ENCODE assay signal across 14 cellular contexts in the genomic region with DNA sequence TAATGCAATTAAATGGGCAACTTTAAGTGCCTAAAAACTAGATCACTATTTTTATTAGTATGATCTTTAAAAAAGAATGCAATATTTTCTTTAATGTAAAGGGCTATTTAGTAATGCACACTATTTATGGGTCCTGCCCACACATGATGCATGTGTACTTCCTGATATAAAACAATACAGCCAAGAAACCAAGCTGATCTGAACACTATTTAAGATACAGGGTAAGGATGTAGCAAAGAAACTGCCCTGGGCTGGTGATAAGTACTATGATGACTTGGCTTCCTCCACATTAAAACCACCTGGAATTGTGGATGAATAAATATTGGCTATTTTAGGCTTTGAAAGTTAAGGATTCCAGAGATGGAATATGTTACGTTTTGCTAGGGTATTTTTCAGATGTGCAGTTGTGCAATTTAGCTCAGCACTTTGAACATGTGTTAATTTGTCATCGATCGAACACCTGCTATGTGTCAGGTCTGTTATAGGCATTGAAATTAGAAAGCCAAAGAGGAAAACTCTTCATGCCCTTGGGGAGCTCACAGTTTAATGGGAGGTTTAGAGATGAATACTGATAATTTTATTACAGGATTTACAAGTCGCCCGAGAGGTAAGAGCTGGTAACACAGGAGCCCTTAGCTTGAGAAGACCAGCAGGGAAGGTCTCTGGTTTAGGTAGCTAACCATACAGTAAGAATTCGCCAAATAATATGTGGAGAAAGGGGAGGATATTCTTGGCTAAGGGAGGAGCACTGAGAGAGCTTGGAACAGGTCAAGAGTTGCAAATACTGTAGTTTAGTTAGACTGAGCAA.
"Had no signal": no experiment of that assay in that cellular context is flagged by ENCODE, and none has a peak within 500 bp of the region (broad histone marks: within the 10 kb centered on the region; RNA-seq: fewer than 3 reads in every experiment).

No MANE protein-coding gene starts in this region.

- H3K27me3 ChIP-seq: suprapubic skin, upper lobe of left lung had no signal

- H3K4me3 Mint-ChIP-seq: activated naive CD8-positive, alpha-beta T cell treated with anti-CD3 and anti-CD28 coated beads for 36 hours; natural killer cell had no signal

- H3K27ac ChIP-seq: suprapubic skin, upper lobe of left lung had no signal

- DNase-seq: activated CD4-positive, alpha-beta T cell treated with anti-CD3 and anti-CD28 coated beads, Interleukin-2, amount 50 U/mL, for 48 hours; activated CD4-positive, CD25-positive, alpha-beta regulatory T cell treated with anti-CD3 and anti-CD28 coated beads, Interleukin-2, amount 50 U/mL, for 72 hours; activated gamma-delta T cell treated with Interleukin-2 at 50 U/mL for 16 hours; activated naive CD8-positive, alpha-beta T cell treated with anti-CD3 and anti-CD28 coated beads for 36 hours; activated T-cell treated with anti-CD3 and anti-CD28 coated beads, Interleukin-2, amount 50 U/mL, for 48 hours; aorta; mucosa of descending colon; natural killer cell; stimulated activated CD4-positive, alpha-beta T cell treated with anti-CD3 and anti-CD28 coated beads, Interleukin-4, amount 100 ng/mL, for 1 hour; stimulated activated CD8-positive, alpha-beta memory T cell treated with anti-CD3 and anti-CD28 coated beads, Interleukin-4, amount 100 ng/mL, for 48 hours; stimulated activated naive CD8-positive, alpha-beta T cell treated with anti-CD3 and anti-CD28 coated beads, Interleukin-15, Interleukin-2, amounts not matched to agents 100 U/mL and 50 U/mL, for 24 hours; SW 1271; upper lobe of left lung had no signal

- H3K36me3 Mint-ChIP-seq: activated naive CD8-positive, alpha-beta T cell treated with anti-CD3 and anti-CD28 coated beads for 36 hours; natural killer cell had no signal

- H3K27me3 Mint-ChIP-seq: activated naive CD8-positive, alpha-beta T cell treated with anti-CD3 and anti-CD28 coated beads for 36 hours had no signal

- H3K9me3 ChIP-seq: mucosa of descending colon, suprapubic skin, upper lobe of left lung had no signal

- ATAC-seq: mucosa of descending colon; natural killer cell; stimulated activated naive CD8-positive, alpha-beta T cell treated with anti-CD3 and anti-CD28 coated beads, Interleukin-15, Interleukin-2, amounts not matched to agents 100 U/mL and 50 U/mL, for 24 hours had no signal

- H3K9me3 Mint-ChIP-seq: activated naive CD8-positive, alpha-beta T cell treated with anti-CD3 and anti-CD28 coated beads for 36 hours had no signal

- H3K27ac Mint-ChIP-seq: activated naive CD8-positive, alpha-beta T cell treated with anti-CD3 and anti-CD28 coated beads for 36 hours; natural killer cell had no signal

- H3K4me3 ChIP-seq: mucosa of descending colon, suprapubic skin, upper lobe of left lung had no signal

- H3K4me1 Mint-ChIP-seq: activated naive CD8-positive, alpha-beta T cell treated with anti-CD3 and anti-CD28 coated beads for 36 hours; natural killer cell had no signal

- H3K36me3 ChIP-seq: suprapubic skin, upper lobe of left lung had no signal
